In genomic region chr17:76357597-76358158, GRCh38 we compare ENCODE assay signal across 1 cellular context.
TF ChIP-seq lines count a peak whose summit lies in the region.

No MANE protein-coding gene starts in this region.

TF ChIP-seq in HepG2, 621 proteins besides CTCF, POLR2A, EP300 and RAD21 (continued from another document and continues in another):
- TF ChIP-seq AHDC1 (CRISPR knock-in tag; IDR thresholded peaks at IDR 0.05; ENCODE audit: borderline replicate concordance) = peak; percentile 1; the same call in 1 of the 2 replicates
- TF ChIP-seq TAF1 (CRISPR knock-in tag; IDR thresholded peaks at IDR 0.05) = peak; percentile 27; the same call in 1 of the 2 replicates
- TF ChIP-seq ZNF574 (CRISPR knock-in tag; IDR thresholded peaks at IDR 0.05) = peak; percentile 8; the same call in 1 of the 2 replicates
- TF ChIP-seq POLR2AphosphoS5 (IDR thresholded peaks at IDR 0.05; ENCODE audit: low read depth, low read length) = peak; percentile 95
- 0 out of 2 replicates have a peak, but pooled peaks have one; percentile 42 for TF ChIP-seq DNMT3B (CRISPR knock-in tag; conservative IDR thresholded peaks at IDR 0.05)
- no peak for TF ChIP-seq NR3C1 (CRISPR knock-in tag; IDR thresholded peaks at IDR 0.05)
- peak; percentile 50; the same call in 1 of the 2 replicates for TF ChIP-seq ETV6 (CRISPR knock-in tag; conservative IDR thresholded peaks at IDR 0.05)
- peak; percentile 59; the same call in 1 of the 2 replicates for TF ChIP-seq ZNF34 (CRISPR knock-in tag; IDR thresholded peaks at IDR 0.05; ENCODE audit: borderline replicate concordance)
- peak; percentile 7; the same call in 1 of the 3 replicates for TF ChIP-seq MXI1 (IDR thresholded peaks at IDR 0.05; ENCODE audit: borderline replicate concordance, low read depth, low read length)
- peak; percentile 56; the same call in 1 of the 2 replicates for TF ChIP-seq SAP130 (CRISPR knock-in tag; IDR thresholded peaks at IDR 0.05; ENCODE audit: low read depth)
- no peak for TF ChIP-seq ARNT2 (CRISPR knock-in tag; IDR thresholded peaks at IDR 0.05; ENCODE audit: low read depth)
- peak; percentile 99 for TF ChIP-seq SNAPC4 (CRISPR knock-in tag; IDR thresholded peaks at IDR 0.05)
- 0 out of 2 replicates have a peak, but pooled peaks have one; percentile 27 for TF ChIP-seq ZNF563 (CRISPR knock-in tag; IDR thresholded peaks at IDR 0.05)
- peak; percentile 24; the same call in 1 of the 2 replicates for TF ChIP-seq ZNF350 (CRISPR knock-in tag; IDR thresholded peaks at IDR 0.05; ENCODE audit: borderline replicate concordance, low read depth)
- TF ChIP-seq AGO1 (IDR thresholded peaks at IDR 0.05; ENCODE audit: low read depth, low read length, poor library complexity, severe bottlenecking) = no peak
- TF ChIP-seq CBX1 (IDR thresholded peaks at IDR 0.05; ENCODE audit: low read depth) = peak; percentile 81
- TF ChIP-seq TEAD3 (CRISPR knock-in tag; optimal IDR thresholded peaks at IDR 0.05; ENCODE audit: borderline replicate concordance) = peak; percentile 6
- no peak for TF ChIP-seq RBM22 (optimal IDR thresholded peaks at IDR 0.05; ENCODE audit: low read length)
- TF ChIP-seq ZNF496 (CRISPR knock-in tag; IDR thresholded peaks at IDR 0.05; ENCODE audit: insufficient replicate concordance) = no peak
- TF ChIP-seq ZFY (CRISPR knock-in tag; IDR thresholded peaks at IDR 0.05) = peak; percentile 34; the same call in 1 of the 2 replicates
- peak; percentile 98 for TF ChIP-seq SNAPC5 (CRISPR knock-in tag; IDR thresholded peaks at IDR 0.05; ENCODE audit: borderline replicate concordance)
- TF ChIP-seq ZNF446 (CRISPR knock-in tag; IDR thresholded peaks at IDR 0.05) = 0 out of 2 replicates have a peak, but pooled peaks have one; percentile 25
- TF ChIP-seq HNF1B (CRISPR knock-in tag; IDR thresholded peaks at IDR 0.05) = no peak
- TF ChIP-seq PHF8 (CRISPR knock-in tag; IDR thresholded peaks at IDR 0.05) = no peak
- 0 out of 2 replicates have a peak, but pooled peaks have one; percentile 9 for TF ChIP-seq ZKSCAN8 (CRISPR knock-in tag; IDR thresholded peaks at IDR 0.05; ENCODE audit: borderline replicate concordance)
- peak; percentile 94 for TF ChIP-seq ZC3H4 (CRISPR knock-in tag; IDR thresholded peaks at IDR 0.05; ENCODE audit: borderline replicate concordance)
- no peak for TF ChIP-seq ZSCAN12 (CRISPR knock-in tag; IDR thresholded peaks at IDR 0.05)
- TF ChIP-seq THAP7 (CRISPR knock-in tag; IDR thresholded peaks at IDR 0.05) = 0 out of 2 replicates have a peak, but pooled peaks have one; percentile 39
- TF ChIP-seq ZNF232 (CRISPR knock-in tag; IDR thresholded peaks at IDR 0.05; ENCODE audit: borderline replicate concordance) = no peak
- no peak for TF ChIP-seq GLMP (CRISPR knock-in tag; IDR thresholded peaks at IDR 0.05; ENCODE audit: borderline replicate concordance)
- 0 out of 2 replicates have a peak, but pooled peaks have one; percentile 17 for TF ChIP-seq FOXK1 (CRISPR knock-in tag; IDR thresholded peaks at IDR 0.05; ENCODE audit: borderline replicate concordance, low read depth)
- TF ChIP-seq HNRNPK (IDR thresholded peaks at IDR 0.05; ENCODE audit: low read depth, low read length, poor library complexity, severe bottlenecking) = no peak
- TF ChIP-seq MAX (IDR thresholded peaks at IDR 0.05) = peak; percentile 67
- TF ChIP-seq ZFX (CRISPR knock-in tag; IDR thresholded peaks at IDR 0.05; ENCODE audit: low read depth) = peak; percentile 46; the same call in 1 of the 2 replicates
- 0 out of 2 replicates have a peak, but pooled peaks have one; percentile 12 for TF ChIP-seq IKZF5 (CRISPR knock-in tag; IDR thresholded peaks at IDR 0.05)
